ENCODE assay signal across 1 cellular context in genomic region chr1:11482904-11483479, GRCh38.
TF ChIP-seq lines count a peak whose summit lies in the region.

No MANE protein-coding gene starts in this region.

TF ChIP-seq in SK-N-SH, 30 proteins besides CTCF, POLR2A, EP300 and RAD21 (continued from another document):
- TF ChIP-seq IRF3 (IDR thresholded peaks at IDR 0.05; ENCODE audit: low read depth, low read length) (no peak), ZBTB33 (IDR thresholded peaks at IDR 0.05; ENCODE audit: borderline replicate concordance, low read depth) (no peak), MXI1 (IDR thresholded peaks at IDR 0.05; ENCODE audit: low read depth, low read length) (0 out of 2 replicates have a peak, but pooled peaks have one; percentile 44)
